In genomic region chr14:92501891-92502351, GRCh38 we compare ENCODE assay signal across 15 cellular contexts. TPM values are rescaled to one million over a fixed set of nuclear protein-coding genes. Genes with fewer than 3 reads are reported as not detected.
DNase-seq lines count a peak whose midpoint lies in the region; ATAC-seq, FAIRE-seq and TF ChIP-seq lines count a peak whose summit lies in the region.
"Had no signal": no experiment of that assay in that cellular context is flagged by ENCODE, and none has a peak within 500 bp of the region (broad histone marks: within the 10 kb centered on the region; RNA-seq: fewer than 3 reads in every experiment).

No MANE protein-coding gene starts in this region.

- peaks cover 26% of the 10 kb centered on the region for H3K4me1 Mint-ChIP-seq in MCF 10A (ENCODE audit: insufficient read depth, unreplicated experiment)

- CTCF ChIA-PET in MCF 10A (lab: Yijun Ruan, JAX), result interaction anchor here (0.7 kb wide), 1 partner anchor 227 kb away, joined by 3 read pairs; no protein-coding TSS in a partner anchor

- no peaks in the 10 kb centered on the region for H3K36me3 Mint-ChIP-seq in MCF 10A (ENCODE audit: insufficient read depth, unreplicated experiment)
- H3K36me3 Mint-ChIP-seq: activated naive CD4-positive, alpha-beta T cell treated with anti-CD3 and anti-CD28 coated beads, Interleukin-2, amount 50 U/mL, for 72 hours had no signal

- no peak for FAIRE-seq in urothelium cell line (lab: Jason Lieb, UNC)
- FAIRE-seq: endothelial cell of umbilical vein had no signal

- no peaks in the 10 kb centered on the region for H3K36me3 ChIP-seq in breast epithelium
- H3K36me3 ChIP-seq: left ventricle myocardium inferior, suprapubic skin had no signal

- POLR2A ChIA-PET in MCF 10A (lab: Yijun Ruan, JAX), result no interaction called here

- H3K4me3 ChIP-seq in breast epithelium, result no peak overlapping the region
- H3K4me3 ChIP-seq: left ventricle myocardium inferior, suprapubic skin had no signal

- TF ChIP-seq CTCF in MCF 10A (IDR thresholded peaks at IDR 0.05; ENCODE audit: unreplicated experiment) (no peak), breast epithelium (IDR thresholded peaks at IDR 0.05) (no peak)

- no TSS peak for BruUV-seq in MCF 10A (replicated peaks; lab: Mats Ljungman, UMichigan)

- no peaks in the 10 kb centered on the region for H3K4me1 ChIP-seq in breast epithelium

- TF ChIP-seq POLR2A in breast epithelium (IDR thresholded peaks at IDR 0.05), result no peak

- ATAC-seq in SK-N-SH treated with all-trans-retinoic acid at 6 μM for 48 hours (peak; percentile 14; the same call in 2 of the 3 replicates), GM21576 (IDR thresholded peaks at IDR 0.05; ENCODE audit: unreplicated experiment) (no peak), GM19351 (IDR thresholded peaks at IDR 0.05; ENCODE audit: unreplicated experiment) (no peak)
- ATAC-seq: activated naive CD4-positive, alpha-beta T cell treated with anti-CD3 and anti-CD28 coated beads, Interleukin-2, amount 50 U/mL, for 72 hours had no signal

- H3K27ac Mint-ChIP-seq in MCF 10A (ENCODE audit: low read depth, unreplicated experiment), result no peak overlapping the region
- H3K27ac Mint-ChIP-seq: activated naive CD4-positive, alpha-beta T cell treated with anti-CD3 and anti-CD28 coated beads, Interleukin-2, amount 50 U/mL, for 72 hours had no signal

- H3K9me3 ChIP-seq in breast epithelium, result no peaks in the 10 kb centered on the region
- H3K9me3 ChIP-seq: left ventricle myocardium inferior, suprapubic skin had no signal

- H3K27me3 Mint-ChIP-seq in MCF 10A (ENCODE audit: insufficient read depth, unreplicated experiment), result no peaks in the 10 kb centered on the region

- DNase-seq in MCF 10A (ENCODE audit: unreplicated experiment) (peak; percentile 13), breast epithelium (ENCODE audit: low spot score in 2 of 2) (no peak), fibroblast of peridontal ligament (ENCODE audit: extremely low read depth) (peak; percentile 93), urothelium cell line (ENCODE audit: low spot score) (peak; percentile 30), NCI-H446 (lab: John Stamatoyannopoulos, UW) (no peak)
- DNase-seq: left ventricle myocardium inferior, MV-4-11 had no signal

- intact Hi-C loops in MCF 10A (cut with micrococcal nuclease), result no loop called here
- intact Hi-C loops in breast epithelium (cut with DNase I; ENCODE audit: low total_unique reads), result no loop called here

- no peaks in the 10 kb centered on the region for H3K9me3 Mint-ChIP-seq in MCF 10A (ENCODE audit: unreplicated experiment)
- H3K9me3 Mint-ChIP-seq: activated naive CD4-positive, alpha-beta T cell treated with anti-CD3 and anti-CD28 coated beads, Interleukin-2, amount 50 U/mL, for 72 hours had no signal

- H3K27me3 ChIP-seq in breast epithelium, result no peaks in the 10 kb centered on the region
- H3K27me3 ChIP-seq: suprapubic skin had no signal

- no peak overlapping the region for H3K27ac ChIP-seq in breast epithelium
- H3K27ac ChIP-seq: 22Rv1, left ventricle myocardium inferior, RWPE1, suprapubic skin had no signal

- no peak overlapping the region for H3K4me3 Mint-ChIP-seq in MCF 10A (ENCODE audit: unreplicated experiment)

TF ChIP-seq in SK-N-SH treated with all-trans-retinoic acid at 6 μM for 48 hours, 23 proteins besides CTCF, POLR2A, EP300 and RAD21:
- no peak for TF ChIP-seq ZFP30 (CRISPR knock-in tag; IDR thresholded peaks at IDR 0.05)
- TF ChIP-seq CSRNP3 (CRISPR knock-in tag; IDR thresholded peaks at IDR 0.05), result no peak
- TF ChIP-seq ESRRG (CRISPR knock-in tag; IDR thresholded peaks at IDR 0.05), result no peak
- TF ChIP-seq PATZ1 (CRISPR knock-in tag; IDR thresholded peaks at IDR 0.05; ENCODE audit: borderline replicate concordance), result no peak
- no peak for TF ChIP-seq SNAI2 (CRISPR knock-in tag; IDR thresholded peaks at IDR 0.05)
- no peak for TF ChIP-seq ZNF565 (CRISPR knock-in tag; conservative IDR thresholded peaks at IDR 0.05; ENCODE audit: low read depth)
- TF ChIP-seq ZC3H10 (CRISPR knock-in tag; IDR thresholded peaks at IDR 0.05), result no peak
- no peak for TF ChIP-seq ZFP3 (CRISPR knock-in tag; IDR thresholded peaks at IDR 0.05)
- no peak for TF ChIP-seq ZNF70 (CRISPR knock-in tag; IDR thresholded peaks at IDR 0.05)
- TF ChIP-seq CREB5 (CRISPR knock-in tag; IDR thresholded peaks at IDR 0.05; ENCODE audit: low read depth), result no peak
- TF ChIP-seq GLIS3 (CRISPR knock-in tag; IDR thresholded peaks at IDR 0.05), result no peak
- no peak for TF ChIP-seq OSR1 (CRISPR knock-in tag; IDR thresholded peaks at IDR 0.05)
- no peak for TF ChIP-seq POU6F1 (CRISPR knock-in tag; IDR thresholded peaks at IDR 0.05; ENCODE audit: borderline replicate concordance, low read depth)
- TF ChIP-seq ZNF8 (CRISPR knock-in tag; IDR thresholded peaks at IDR 0.05), result no peak
- TF ChIP-seq PPARA (CRISPR knock-in tag; IDR thresholded peaks at IDR 0.05; ENCODE audit: borderline replicate concordance), result no peak
- no peak for TF ChIP-seq CSDC2 (CRISPR knock-in tag; IDR thresholded peaks at IDR 0.05)
- TF ChIP-seq ISL1 (CRISPR knock-in tag; IDR thresholded peaks at IDR 0.05), result no peak

RNA-seq across cellular contexts. Expression of gene RIN3, which starts 11.7 kb away (rescaled TPM):
- total RNA-seq in MCF 10A (2022), result 14.2 and 19.3 TPM in 2 replicates
- 10 to 100 TPM; 10.7 to 19.7 (median 12.1) TPM for total RNA-seq in breast epithelium

Comparison
In these comparisons a context has a peak if more than half of its experiments do, and no peak if none do; other contexts are left out.
1. DNase-seq: peak in MCF 10A (single experiment), fibroblast of peridontal ligament (single experiment) and urothelium cell line (single experiment); none in breast epithelium (0 of 2) and NCI-H446 (0 of 2).